In the genomic region with DNA sequence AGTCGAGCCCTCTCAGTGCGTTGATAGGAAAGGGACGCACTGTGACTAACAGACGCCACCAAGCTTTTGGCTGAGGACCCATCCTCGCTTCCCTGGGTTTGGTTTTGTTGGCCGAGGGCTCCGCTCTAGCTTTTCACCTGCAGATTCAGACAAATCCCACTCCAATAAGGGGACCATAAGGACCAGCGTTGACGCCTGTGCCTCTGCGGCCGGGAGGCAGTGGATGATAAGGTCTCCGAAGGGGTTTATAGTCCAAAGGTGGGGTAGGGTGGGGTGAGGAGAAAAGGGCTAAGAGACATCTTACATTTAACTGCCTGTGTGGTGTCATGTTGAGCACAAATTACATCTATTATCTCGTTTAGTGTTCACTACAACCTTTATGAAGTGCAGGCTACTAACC, we compare ENCODE assay signal across 8 cellular contexts. TPM values are rescaled to one million over a fixed set of nuclear protein-coding genes. Genes with fewer than 3 reads are reported as not detected.
A peak's percentile ranks its signal among the peaks of the same experiment; 100 is the strongest.
DNase-seq lines count a peak whose midpoint lies in the region; ATAC-seq and TF ChIP-seq lines count a peak whose summit lies in the region.

No MANE protein-coding gene starts in this region.

- no peak for TF ChIP-seq POLR2A in IMR-90 (IDR thresholded peaks at IDR 0.05; ENCODE audit: low read depth, low read length)

- H3K36me3 ChIP-seq in ACC112 (ENCODE audit: insufficient read depth, low read length): no peaks in the 10 kb centered on the region
- H3K36me3 ChIP-seq in IMR-90 (ENCODE audit: control insufficient read depth, insufficient read depth, low read length): no peaks in the 10 kb centered on the region; the same call in 1 of the 2 replicates
- H3K36me3 ChIP-seq in mucosa of stomach (ENCODE audit: control insufficient read depth, insufficient read depth, low read length): no peaks in the 10 kb centered on the region

- H4K5ac ChIP-seq in IMR-90 (ENCODE audit: low read depth, low read length): peak overlapping the region; percentile 68

- H3K79me1 ChIP-seq in IMR-90 (ENCODE audit: low read depth in 1 of 2, low read length in 2 of 2): peaks cover 15 to 52% of the 10 kb centered on the region in 2 experiments

- peak overlapping the region; percentile 36; the same call in 1 of the 2 replicates for H3K56ac ChIP-seq in IMR-90 (ENCODE audit: extremely low read depth, insufficient read depth, low read length)

- TF ChIP-seq CTCF in IMR-90 (conservative IDR thresholded peaks at IDR 0.05; ENCODE audit: low read depth, low read length) (no peak), cardiac fibroblast (IDR thresholded peaks at IDR 0.05; ENCODE audit: low read depth, low read length) (no peak)

- H2BK20ac ChIP-seq in IMR-90 (ENCODE audit: low read depth, low read length): no peak overlapping the region

- H3K14ac ChIP-seq in IMR-90 (replicated peaks; ENCODE audit: low read depth, low read length): peak overlapping the region; percentile 10

- peak overlapping the region; percentile 95 for H3K4me2 ChIP-seq in IMR-90 (ENCODE audit: low read depth, low read length)

- POLR2A ChIA-PET in IMR-90 (lab: Charles Lee; ENCODE audit: unreplicated experiment): interaction anchor here (0.6 kb wide), 1 partner anchor 88 kb away, joined by 3 read pairs; no protein-coding TSS in a partner anchor

- H3K27me3 ChIP-seq in ACC112 (ENCODE audit: insufficient read depth, low read length) (no peaks in the 10 kb centered on the region), IMR-90 (ENCODE audit: control insufficient read depth, insufficient read depth, low read length) (no peaks in the 10 kb centered on the region), mucosa of stomach (ENCODE audit: control insufficient read depth, insufficient read depth, low read length) (no peaks in the 10 kb centered on the region)

- dilution Hi-C loops in IMR-90 (cut with HindIII; ENCODE audit: low sequenced_read_pairs, unreplicated experiment): no loop called here

- no peak overlapping the region for H2BK15ac ChIP-seq in IMR-90 (ENCODE audit: low read depth, low read length)

- ATAC-seq in IMR-90 (ENCODE audit: low read depth) (no peak), GM18502 (IDR thresholded peaks at IDR 0.05; ENCODE audit: poor library complexity, unreplicated experiment) (no peak), HG02588 (IDR thresholded peaks at IDR 0.05; ENCODE audit: unreplicated experiment) (no peak)

- CTCF ChIA-PET in IMR-90 (lab: Yijun Ruan, JAX): no interaction called here

- peaks cover 58% of the 10 kb centered on the region for H3K79me2 ChIP-seq in ACC112 (ENCODE audit: control insufficient read depth, insufficient read depth, low read length, unreplicated experiment)

- peak overlapping the region; percentile 73 for H3K4ac ChIP-seq in IMR-90 (ENCODE audit: low read depth, low read length)

- peak overlapping the region; percentile 53 to 86; a peak in 3 of 4 replicates for H4K8ac ChIP-seq in IMR-90 (ENCODE audit: low read depth in 2 of 2, low read length in 2 of 2)

- H3K4me3 ChIP-seq in ACC112 (ENCODE audit: low read depth, low read length) (peak overlapping the region; percentile 98), IMR-90 (ENCODE audit: insufficient read depth, low read depth, low read length) (peak overlapping the region; percentile 94), cardiac fibroblast (replicated peaks in 1 of 2; ENCODE audit: low read depth in 2 of 2, low read length in 2 of 2) (peak overlapping the region; percentile 89 to 96), mucosa of stomach (ENCODE audit: low read length) (peak overlapping the region; percentile 62)

- BruUV-seq in IMR-90 (replicated peaks; lab: Mats Ljungman, UMichigan): no TSS peak

- H2AK5ac ChIP-seq in IMR-90 (ENCODE audit: low read depth, low read length): peak overlapping the region; percentile 41

- H3K23ac ChIP-seq in IMR-90 (ENCODE audit: low read depth, low read length): peak overlapping the region; percentile 84

- peaks cover 11% of the 10 kb centered on the region for H3K4me1 ChIP-seq in ACC112 (ENCODE audit: control insufficient read depth, insufficient read depth, low read length, unreplicated experiment)
- no peaks in the 10 kb centered on the region; the same call in 1 of the 2 replicates for H3K4me1 ChIP-seq in IMR-90 (ENCODE audit: control insufficient read depth, insufficient read depth, low read length)
- peaks cover 11% of the 10 kb centered on the region for H3K4me1 ChIP-seq in mucosa of stomach (ENCODE audit: control insufficient read depth, insufficient read depth, low read length)

- intact Hi-C loops in IMR-90 (cut with micrococcal nuclease): no loop called here

- DNase-seq in IMR-90: no peak
- no peak for DNase-seq in cardiac fibroblast (ENCODE audit: low read depth in 2 of 2)
- no peak for DNase-seq in COLO668 (lab: John Stamatoyannopoulos, UW; ENCODE audit: unreplicated experiment)
- no peak for DNase-seq in effector CD4-positive, alpha-beta T cell

- peak overlapping the region; percentile 94 for H2AFZ ChIP-seq in ACC112 (ENCODE audit: low read length, unreplicated experiment)
- H2AFZ ChIP-seq in IMR-90 (replicated peaks; ENCODE audit: low read length, poor library complexity): peak overlapping the region; percentile 96

- H3K18ac ChIP-seq in IMR-90 (ENCODE audit: low read depth, low read length): no peak overlapping the region

- peaks cover 13% of the 10 kb centered on the region for H4K20me1 ChIP-seq in IMR-90 (ENCODE audit: insufficient read depth, low read length)

- H3K27ac ChIP-seq in ACC112 (ENCODE audit: low read depth, low read length): peak overlapping the region; percentile 36; the same call in 1 of the 2 replicates
- H3K27ac ChIP-seq in IMR-90 (ENCODE audit: insufficient read depth, low read length): peak overlapping the region; percentile 79

- peak overlapping the region; percentile 71 for H4K91ac ChIP-seq in IMR-90 (ENCODE audit: insufficient read depth, low read depth, low read length)

- H3K9ac ChIP-seq in IMR-90 (ENCODE audit: low read depth, low read length) (peak overlapping the region; percentile 79), mucosa of stomach (ENCODE audit: low read length) (peak overlapping the region; percentile 78)

- WGBS in IMR-90 (ENCODE audit: extremely low coverage in 2 of 2, insufficient read length in 1 of 2), 2 experiments: 8% methylated on average over 2 of the region's 13 CpGs; no CpG with 5 or more reads in 1 of the 2 experiments

- no peaks in the 10 kb centered on the region for H3K9me3 ChIP-seq in IMR-90 (ENCODE audit: control insufficient read depth, insufficient read depth, low read length)
- H3K9me3 ChIP-seq in mucosa of stomach (ENCODE audit: control insufficient read depth, low read length): no peaks in the 10 kb centered on the region

- peak overlapping the region; percentile 55 for H2BK5ac ChIP-seq in IMR-90 (ENCODE audit: low read depth, low read length, poor library complexity, severe bottlenecking)

- H2BK120ac ChIP-seq in IMR-90 (ENCODE audit: low read depth, low read length): no peak overlapping the region

- H2AK9ac ChIP-seq in IMR-90 (replicated peaks; ENCODE audit: low read depth, low read length, poor library complexity): peak overlapping the region; percentile 97

- no peak for TF ChIP-seq RAD21 in IMR-90 (IDR thresholded peaks at IDR 0.05; ENCODE audit: low read length)

- no peaks in the 10 kb centered on the region; the same call in 1 of the 2 replicates for H3K9me1 ChIP-seq in IMR-90 (ENCODE audit: insufficient read depth, low read length)

- in situ Hi-C loops in IMR-90 (cut with MboI; ENCODE audit: low sequenced_read_pairs): no loop called here

TF ChIP-seq in IMR-90, 13 proteins besides CTCF, POLR2A, EP300 and RAD21 (continues in another document):
- TF ChIP-seq MAFK (IDR thresholded peaks at IDR 0.05; ENCODE audit: low read depth, low read length) (no peak), MXI1 (IDR thresholded peaks at IDR 0.05; ENCODE audit: borderline replicate concordance, low read depth, low read length) (no peak), SMC3 (IDR thresholded peaks at IDR 0.05; ENCODE audit: low read depth, low read length) (no peak), CEBPB (IDR thresholded peaks at IDR 0.05; ENCODE audit: low read depth, low read length) (no peak), RFX5 (IDR thresholded peaks at IDR 0.05; ENCODE audit: low read depth, low read length) (no peak), BHLHE40 (IDR thresholded peaks at IDR 0.05; ENCODE audit: low read depth, low read length) (no peak), CHD1 (IDR thresholded peaks at IDR 0.05; ENCODE audit: low read depth, low read length) (no peak), NFE2L2 (IDR thresholded peaks at IDR 0.05; ENCODE audit: low read depth, low read length) (no peak), FOS (IDR thresholded peaks at IDR 0.05; ENCODE audit: low read depth, low read length) (no peak)
- TF ChIP-seq, protein P1, sequence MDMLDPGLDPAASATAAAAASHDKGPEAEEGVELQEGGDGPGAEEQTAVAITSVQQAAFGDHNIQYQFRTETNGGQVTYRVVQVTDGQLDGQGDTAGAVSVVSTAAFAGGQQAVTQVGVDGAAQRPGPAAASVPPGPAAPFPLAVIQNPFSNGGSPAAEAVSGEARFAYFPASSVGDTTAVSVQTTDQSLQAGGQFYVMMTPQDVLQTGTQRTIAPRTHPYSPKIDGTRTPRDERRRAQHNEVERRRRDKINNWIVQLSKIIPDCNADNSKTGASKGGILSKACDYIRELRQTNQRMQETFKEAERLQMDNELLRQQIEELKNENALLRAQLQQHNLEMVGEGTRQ (IDR thresholded peaks at IDR 0.05; ENCODE audit: low read depth, low read length): no peak

RNA-seq across cellular contexts. Expression of a gene that starts 0.8 kb away (rescaled TPM):
- 8.9 and 9.5 TPM in 2 replicates for total RNA-seq in IMR-90 (2012; rRNA removed)
- 22.0 and 22.5 TPM in 2 replicates for polyA plus RNA-seq in IMR-90 (2012; rRNA removed)
- polyA plus RNA-seq in IMR-90 (2012; cell fraction: cytosol; rRNA removed): 16.8 and 24.0 TPM in 2 replicates
- polyA plus RNA-seq in IMR-90 (2012; cell fraction: nucleus; rRNA removed; ENCODE audit: low replicate concordance): 21.7 and 28.9 TPM in 2 replicates

RNA-seq across cellular contexts. Expression of a gene that starts 3.2 kb away (rescaled TPM):
- 56.1 and 62.6 TPM in 2 replicates for total RNA-seq in IMR-90 (2012; rRNA removed)
- 25.3 and 28.1 TPM in 2 replicates for polyA plus RNA-seq in IMR-90 (2012; rRNA removed)
- 15.5 and 19.7 TPM in 2 replicates for polyA plus RNA-seq in IMR-90 (2012; cell fraction: cytosol; rRNA removed)
- 8.5 and 12.8 TPM in 2 replicates for polyA plus RNA-seq in IMR-90 (2012; cell fraction: nucleus; rRNA removed; ENCODE audit: low replicate concordance)

RNA-seq across cellular contexts. Expression of a gene that starts 25.7 kb away (rescaled TPM):
- not detected in 2 replicates for total RNA-seq in IMR-90 (2012; rRNA removed)
- 0.10 and 0.13 TPM in 2 replicates for polyA plus RNA-seq in IMR-90 (2012; rRNA removed)
- 0.03 and 0.05 TPM in 2 replicates for polyA plus RNA-seq in IMR-90 (2012; cell fraction: cytosol; rRNA removed)
- polyA plus RNA-seq in IMR-90 (2012; cell fraction: nucleus; rRNA removed; ENCODE audit: low replicate concordance): 0.22 and 0.26 TPM in 2 replicates

RNA-seq across cellular contexts. Expression of a gene that starts 45.3 kb away (rescaled TPM):
- 9.9 and 11.4 TPM in 2 replicates for total RNA-seq in IMR-90 (2012; rRNA removed)
- 10.6 and 12.3 TPM in 2 replicates for polyA plus RNA-seq in IMR-90 (2012; rRNA removed)
- 5.4 and 6.6 TPM in 2 replicates for polyA plus RNA-seq in IMR-90 (2012; cell fraction: cytosol; rRNA removed)
- 3.8 and 5.6 TPM in 2 replicates for polyA plus RNA-seq in IMR-90 (2012; cell fraction: nucleus; rRNA removed; ENCODE audit: low replicate concordance)
